8 cellular contexts compared by ENCODE assay signal in the genomic region with DNA sequence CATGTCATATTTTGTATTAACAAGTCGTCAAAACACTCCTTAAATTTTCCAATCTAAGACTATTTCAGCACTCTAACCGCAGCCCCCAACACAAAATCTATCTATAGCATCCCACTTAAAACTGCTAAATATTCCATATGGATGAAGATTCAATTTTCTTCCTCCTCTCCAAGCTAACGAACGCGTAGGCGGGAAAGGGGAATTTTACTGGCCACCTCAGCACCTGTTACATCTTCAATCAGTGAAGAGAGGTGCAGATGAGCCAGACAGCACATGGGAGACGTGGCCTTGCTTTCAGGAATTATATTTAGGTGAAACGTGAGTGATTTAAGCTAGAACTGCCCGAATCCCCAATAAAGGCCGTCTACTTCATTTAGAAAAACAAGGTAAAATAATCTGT. TPM values are rescaled to one million over a fixed set of nuclear protein-coding genes. Genes with fewer than 3 reads are reported as not detected.
DNase-seq lines count a peak whose midpoint lies in the region; ATAC-seq and TF ChIP-seq lines count a peak whose summit lies in the region.

No MANE protein-coding gene starts in this region.

- in situ Hi-C loops in transverse colon (cut with MboI; ENCODE audit: low pct_ligation_motif_present in 1 of 4, low pct_unique_long_range_greater_than_20kb in 1 of 4, low sequenced_read_pairs in 3 of 4), result no loop called here

- H3K4me3 ChIP-seq in SK-N-MC (peak overlapping the region; percentile 96), kidney epithelial cell (ENCODE audit: low read depth, low read length) (peak overlapping the region; percentile 86), transverse colon (peak overlapping the region; percentile 65 to 97 (median 91))

- H3K9ac ChIP-seq in SK-N-MC (ENCODE audit: insufficient read length), result peak overlapping the region; percentile 99

- peak; percentile 71 for DNase-seq in activated effector memory CD4-positive, alpha-beta T cell treated with anti-CD3 and anti-CD28 coated beads, Interleukin-2, amount 50 U/mL, for 16 hours
- DNase-seq in activated effector memory CD4-positive, alpha-beta T cell treated with Interleukin-2 at 50 U/mL for 16 hours, result no peak
- DNase-seq in SK-N-MC (ENCODE audit: low read depth, low spot score), result no peak
- DNase-seq in kidney epithelial cell (ENCODE audit: low read depth), result no peak
- no peak for DNase-seq in transverse colon

- TF ChIP-seq CTCF in kidney epithelial cell (IDR thresholded peaks at IDR 0.05; ENCODE audit: insufficient read depth, low read length, poor library complexity, severe bottlenecking) (no peak), transverse colon (IDR thresholded peaks at IDR 0.05) (no peak)

- no peak for TF ChIP-seq EP300 in transverse colon (IDR thresholded peaks at IDR 0.05; ENCODE audit: low read depth)

- intact Hi-C loops in transverse colon (cut with DNase I; ENCODE audit: low total_unique reads), result loop anchor here (10.0 kb wide), 1 partner anchor 70 kb away; no protein-coding TSS in a partner anchor

- no peak for ATAC-seq in GM18909 (IDR thresholded peaks at IDR 0.05; ENCODE audit: poor library complexity, unreplicated experiment)
- ATAC-seq in HG02571 (IDR thresholded peaks at IDR 0.05; ENCODE audit: unreplicated experiment), result no peak
- no peak for ATAC-seq in HG03139 (IDR thresholded peaks at IDR 0.05; ENCODE audit: unreplicated experiment)

- peak overlapping the region; percentile 98; the same call in 1 of the 2 replicates for H3K27ac ChIP-seq in SK-N-MC
- H3K27ac ChIP-seq in transverse colon, result peak overlapping the region; percentile 95 to 98 (median 96)

- peaks cover 28 to 73% (median 46%) of the 10 kb centered on the region in 4 donors for H3K4me1 ChIP-seq in transverse colon

- TF ChIP-seq POLR2A in transverse colon (IDR thresholded peaks at IDR 0.05), result no peak

- H3K27me3 ChIP-seq in kidney epithelial cell (ENCODE audit: control insufficient read depth, insufficient read depth, low read length) (no peaks in the 10 kb centered on the region), transverse colon (no peaks in the 10 kb centered on the region)

- H3K9me3 ChIP-seq in SK-N-MC (ENCODE audit: low read depth, low read length) (0 out of 2 replicates have a peak, but pooled peaks cover under 1% of the 10 kb centered on the region), transverse colon (no peaks in the 10 kb centered on the region)

- H3K36me3 ChIP-seq in SK-N-MC (ENCODE audit: insufficient read depth, low read length) (peaks cover 38% of the 10 kb centered on the region), kidney epithelial cell (ENCODE audit: control insufficient read depth, insufficient read depth, low read length) (no peaks in the 10 kb centered on the region), transverse colon (peaks cover 0 to 3% (median 0%) of the 10 kb centered on the region in 4 donors)

- 0 to 1% methylated on average over 9 to 10 of the region's 10 CpGs for WGBS in transverse colon (ENCODE audit: low coverage in 1 of 2), 2 donors

RNA-seq across cellular contexts. Expression of gene RBM26, which starts 1.1 kb away (rescaled TPM):
- 24.7 and 25.6 TPM in 2 replicates for total RNA-seq in kidney epithelial cell
- total RNA-seq in transverse colon, result 10 to 100 TPM; 13.9 to 52.7 (median 45.1) TPM
